Comparison of ENCODE assay signal across 9 cellular contexts in genomic region chr1:111219466-111220286, GRCh38. TPM values are rescaled to one million over a fixed set of nuclear protein-coding genes. Genes with fewer than 3 reads are reported as not detected.
DNase-seq lines count a peak whose midpoint lies in the region; ATAC-seq and TF ChIP-seq lines count a peak whose summit lies in the region.
"Had no signal": no experiment of that assay in that cellular context is flagged by ENCODE, and none has a peak within 500 bp of the region (broad histone marks: within the 10 kb centered on the region; RNA-seq: fewer than 3 reads in every experiment).

No MANE protein-coding gene starts in this region.

- H3K4me1 ChIP-seq in OCI-LY3 (ENCODE audit: low read length) (peaks cover 74% of the 10 kb centered on the region), mesendoderm (ENCODE audit: control insufficient read depth, low read depth, low read length) (peaks cover 12% of the 10 kb centered on the region)

- H3K23ac ChIP-seq in mesendoderm (ENCODE audit: low read length), result no peak overlapping the region

- H3K4me3 Mint-ChIP-seq in MCF 10A (ENCODE audit: unreplicated experiment), result no peak overlapping the region

- H2AFZ ChIP-seq in OCI-LY3 (ENCODE audit: low read depth, low read length), result no peak overlapping the region; the same call in 1 of the 2 replicates

- no peak for TF ChIP-seq CTCF in OCI-LY3 (IDR thresholded peaks at IDR 0.05; ENCODE audit: low read depth, low read length)
- TF ChIP-seq CTCF in MCF 10A (IDR thresholded peaks at IDR 0.05; ENCODE audit: unreplicated experiment), result no peak

- no peak overlapping the region for H4K8ac ChIP-seq in mesendoderm (ENCODE audit: low read depth, low read length)

- H3K36me3 ChIP-seq in OCI-LY3 (replicated peaks; ENCODE audit: low read depth, low read length) (no peaks in the 10 kb centered on the region), mesendoderm (ENCODE audit: control insufficient read depth, insufficient read depth, low read length) (no peaks in the 10 kb centered on the region)

- H3K4me3 ChIP-seq in OCI-LY3 (ENCODE audit: low read length), result no peak overlapping the region
- no peak overlapping the region for H3K4me3 ChIP-seq in mesendoderm (ENCODE audit: low read length)

- H3K27me3 Mint-ChIP-seq in MCF 10A (ENCODE audit: insufficient read depth, unreplicated experiment), result no peaks in the 10 kb centered on the region

- no peak overlapping the region for H2AK5ac ChIP-seq in mesendoderm (ENCODE audit: low read length)

- H3K27ac ChIP-seq in OCI-LY3 (ENCODE audit: low read length), result peak overlapping the region; percentile 27
- peak overlapping the region; percentile 93 for H3K27ac ChIP-seq in mesendoderm (ENCODE audit: low read depth, low read length)

- no peak overlapping the region for H3K27ac Mint-ChIP-seq in MCF 10A (ENCODE audit: low read depth, unreplicated experiment)

- no peaks in the 10 kb centered on the region for H3K27me3 ChIP-seq in OCI-LY3 (ENCODE audit: low read depth, low read length)
- no peaks in the 10 kb centered on the region for H3K27me3 ChIP-seq in mesendoderm (ENCODE audit: insufficient read depth, low read length, poor library complexity)

- peaks cover 30% of the 10 kb centered on the region; the same call in 1 of the 2 replicates for H3K9me3 ChIP-seq in OCI-LY3 (ENCODE audit: insufficient read depth, low read length)

- no peak overlapping the region for H2BK120ac ChIP-seq in mesendoderm (ENCODE audit: low read depth, low read length)

- H3K9me3 Mint-ChIP-seq in MCF 10A (ENCODE audit: unreplicated experiment), result no peaks in the 10 kb centered on the region

- H2BK15ac ChIP-seq in mesendoderm (replicated peaks; ENCODE audit: low read depth), result no peak overlapping the region

- WGBS in mesendoderm (ENCODE audit: extremely low coverage, insufficient coverage, low lambda C conversion rate), result no CpG with 5 or more reads among the region's 5 CpGs

- intact Hi-C loops in MCF 10A (cut with micrococcal nuclease), result loop anchor here (5.0 kb wide), 1 partner anchor 288 kb away; no protein-coding TSS in a partner anchor

- no peaks in the 10 kb centered on the region for H3K36me3 Mint-ChIP-seq in MCF 10A (ENCODE audit: insufficient read depth, unreplicated experiment)

- peak overlapping the region; percentile 78 for H3K56ac ChIP-seq in mesendoderm (ENCODE audit: low read length)

- POLR2A ChIA-PET in MCF 10A (lab: Yijun Ruan, JAX), result no interaction called here

- no peaks in the 10 kb centered on the region for H3K79me1 ChIP-seq in mesendoderm (ENCODE audit: low read length)

- no peaks in the 10 kb centered on the region for H4K20me1 ChIP-seq in OCI-LY3 (ENCODE audit: insufficient read depth, low read length)

- H3K4me1 Mint-ChIP-seq in MCF 10A (ENCODE audit: insufficient read depth, unreplicated experiment), result peaks cover 33% of the 10 kb centered on the region

- H3K18ac ChIP-seq in mesendoderm (ENCODE audit: low read length), result peak overlapping the region; percentile 64

- H4K5ac ChIP-seq in mesendoderm (ENCODE audit: low read length), result no peak overlapping the region

- BruUV-seq in MCF 10A (replicated peaks; lab: Mats Ljungman, UMichigan), result no TSS peak

- ATAC-seq in GM18519 (IDR thresholded peaks at IDR 0.05; ENCODE audit: low FRiP score, unreplicated experiment) (peak; percentile 27), HG02610 (IDR thresholded peaks at IDR 0.05; ENCODE audit: unreplicated experiment) (peak; percentile 37)

- H3K4me2 ChIP-seq in OCI-LY3 (ENCODE audit: low read length), result peak overlapping the region; percentile 38
- H3K4me2 ChIP-seq in mesendoderm (ENCODE audit: low read length), result no peak overlapping the region

- DNase-seq in mesendoderm (peak; percentile 94), DMS53 (lab: John Stamatoyannopoulos, UW) (no peak), SW480 (ENCODE audit: low spot score) (no peak), MCF 10A (ENCODE audit: unreplicated experiment) (no peak), dermis blood vessel endothelial cell (no peak)

- H3K9ac ChIP-seq in OCI-LY3 (ENCODE audit: low read length), result no peak overlapping the region
- H3K9ac ChIP-seq in mesendoderm (ENCODE audit: low read length), result peak overlapping the region; percentile 37

- H3K79me2 ChIP-seq in OCI-LY3 (ENCODE audit: low read length) (no peaks in the 10 kb centered on the region), mesendoderm (ENCODE audit: control insufficient read depth, insufficient read depth, low read length) (no peaks in the 10 kb centered on the region)

- H2BK5ac ChIP-seq in mesendoderm (ENCODE audit: low read length), result peak overlapping the region; percentile 86

- no peak overlapping the region for H3K4ac ChIP-seq in mesendoderm (ENCODE audit: low read depth, low read length)

- CTCF ChIA-PET in MCF 10A (lab: Yijun Ruan, JAX), result interaction anchor here (0.6 to 4.0 kb wide), 4 partner anchors 114 to 226 kb away, joined by 3 to 28 read pairs (median 8); no protein-coding TSS in a partner anchor

RNA-seq across cellular contexts. Expression of gene CHI3L2, which starts 7.8 kb away (rescaled TPM):
- polyA plus RNA-seq in mesendoderm (2013, experiment 1 of 2), result 0.13 TPM
- not detected for polyA plus RNA-seq in mesendoderm (2013, experiment 2 of 2)
- total RNA-seq in MCF 10A (2022), result 1.4 and 2.1 TPM in 2 replicates
- under 0.01 TPM in 1 of 2 replicates, not detected in the other for total RNA-seq in dermis blood vessel endothelial cell
- total RNA-seq: pulmonary artery endothelial cell had no signal

RNA-seq across cellular contexts. Expression of gene DENND2D, which starts 19.2 kb away (rescaled TPM):
- polyA plus RNA-seq in mesendoderm (2013, experiment 1 of 2), result 0.53 TPM
- 0.46 TPM for polyA plus RNA-seq in mesendoderm (2013, experiment 2 of 2)
- total RNA-seq in MCF 10A (2022) (3.9 and 6.0 TPM in 2 replicates), dermis blood vessel endothelial cell (2.6 and 2.7 TPM in 2 replicates)
